ENCODE assay signal across 18 cellular contexts in the genomic region with DNA sequence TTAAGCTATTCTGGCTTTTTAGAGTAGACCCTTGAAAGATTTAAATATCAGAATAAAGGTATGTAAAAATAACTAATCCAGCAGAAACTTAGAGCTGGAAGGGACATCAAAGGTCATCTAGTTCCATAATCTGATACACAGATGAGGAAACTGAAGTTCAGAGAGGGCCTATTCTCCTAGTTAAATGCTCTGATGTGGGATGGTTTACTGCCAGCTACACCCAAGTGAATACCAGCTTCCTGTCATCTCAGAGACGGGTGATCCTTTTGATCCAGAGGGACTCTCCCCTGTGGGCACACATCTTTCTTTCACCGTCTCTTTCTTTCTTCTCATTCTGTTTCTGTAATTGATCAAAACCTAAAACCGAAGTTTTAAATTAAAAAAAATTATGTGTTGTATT.
"Had no signal": no experiment of that assay in that cellular context is flagged by ENCODE, and none has a peak within 500 bp of the region (broad histone marks: within the 10 kb centered on the region; RNA-seq: fewer than 3 reads in every experiment).

No MANE protein-coding gene starts in this region.

- H3K27me3 ChIP-seq: esophagus muscularis mucosa, gastroesophageal sphincter, heart right ventricle, neural progenitor cell, stomach had no signal

- H3K4me3 Mint-ChIP-seq: activated naive CD4-positive, alpha-beta T cell treated with anti-CD3 and anti-CD28 coated beads, Interleukin-2, amount 10 ng/mL, durations not matched to agents 7 days and 5 days; dendritic cell treated with granulocyte-macrophage colony-stimulating factor and Interleukin-4, amounts not matched to agents 40 ng/mL and 50 ng/mL, for 4 days; neural progenitor cell had no signal

- H3K9me3 ChIP-seq: esophagus muscularis mucosa, gastroesophageal sphincter, heart right ventricle, prostate gland, SK-N-SH, stomach had no signal

- DNase-seq: activated CD4-positive, alpha-beta T cell treated with anti-CD3 and anti-CD28 coated beads, Interleukin-2, amount 50 U/mL, for 1 hour; activated naive CD4-positive, alpha-beta T cell treated with anti-CD3 and anti-CD28 coated beads, Interleukin-2, amount 10 ng/mL, durations not matched to agents 7 days and 5 days; activated T-cell treated with anti-CD3 and anti-CD28 coated beads for 4 hours; effector CD8-positive, alpha-beta T cell; heart right ventricle; left ventricle myocardium superior; right cardiac atrium; SK-N-SH; small intestine; stimulated activated CD4-positive, alpha-beta T cell treated with anti-CD3 and anti-CD28 coated beads, Interleukin-15, amount 100 ng/mL, for 24 hours; stimulated activated CD4-positive, alpha-beta T cell treated with anti-CD3 and anti-CD28 coated beads, Interleukin-2, amount 100 ng/mL, for 48 hours; stomach; trophoblast cell had no signal

- H3K36me3 ChIP-seq: esophagus muscularis mucosa, gastroesophageal sphincter, neural progenitor cell, prostate gland, stomach had no signal

- H3K27ac Mint-ChIP-seq: activated naive CD4-positive, alpha-beta T cell treated with anti-CD3 and anti-CD28 coated beads, Interleukin-2, amount 10 ng/mL, durations not matched to agents 7 days and 5 days; dendritic cell treated with granulocyte-macrophage colony-stimulating factor and Interleukin-4, amounts not matched to agents 40 ng/mL and 50 ng/mL, for 4 days; neural progenitor cell had no signal

- H3K36me3 Mint-ChIP-seq: activated naive CD4-positive, alpha-beta T cell treated with anti-CD3 and anti-CD28 coated beads, Interleukin-2, amount 10 ng/mL, durations not matched to agents 7 days and 5 days; neural progenitor cell had no signal

- H3K9me3 Mint-ChIP-seq: activated naive CD4-positive, alpha-beta T cell treated with anti-CD3 and anti-CD28 coated beads, Interleukin-2, amount 10 ng/mL, durations not matched to agents 7 days and 5 days; dendritic cell treated with granulocyte-macrophage colony-stimulating factor and Interleukin-4, amounts not matched to agents 40 ng/mL and 50 ng/mL, for 4 days; neural progenitor cell had no signal

- H3K4me1 ChIP-seq: gastroesophageal sphincter, neural progenitor cell, prostate gland had no signal

- H3K27me3 Mint-ChIP-seq: activated naive CD4-positive, alpha-beta T cell treated with anti-CD3 and anti-CD28 coated beads, Interleukin-2, amount 10 ng/mL, durations not matched to agents 7 days and 5 days; dendritic cell treated with granulocyte-macrophage colony-stimulating factor and Interleukin-4, amounts not matched to agents 40 ng/mL and 50 ng/mL, for 4 days had no signal

- H3K4me1 Mint-ChIP-seq: neural progenitor cell had no signal

- H3K4me3 ChIP-seq: esophagus muscularis mucosa, gastroesophageal sphincter, heart right ventricle, neural progenitor cell, prostate gland, stomach had no signal

- ATAC-seq: gastroesophageal sphincter, heart right ventricle, left ventricle myocardium superior, right cardiac atrium had no signal

- H3K27ac ChIP-seq: esophagus muscularis mucosa, gastroesophageal sphincter, heart right ventricle, neural progenitor cell, prostate gland, stomach had no signal
